Comparison of ENCODE assay signal across 19 cellular contexts in the genomic region with DNA sequence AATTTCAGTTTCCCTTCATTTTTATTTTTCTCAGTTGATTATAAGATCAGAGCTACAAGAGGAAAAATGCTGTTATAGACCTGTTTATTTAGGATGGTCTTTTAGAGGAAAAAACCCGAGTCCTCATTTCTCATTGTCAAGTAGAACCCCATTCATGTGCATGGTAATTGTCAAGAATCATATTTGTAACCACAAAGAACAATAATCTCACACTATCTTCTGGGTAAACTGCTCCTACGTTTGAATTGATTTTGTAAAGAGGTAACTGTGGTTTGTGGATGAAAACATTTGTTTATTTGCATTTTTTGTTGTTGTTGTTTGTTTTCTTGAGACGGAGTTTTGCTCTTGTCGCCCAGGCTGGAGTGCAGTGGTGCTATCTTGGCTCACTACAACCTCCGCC.
"Had no signal": no experiment of that assay in that cellular context is flagged by ENCODE, and none has a peak within 500 bp of the region (broad histone marks: within the 10 kb centered on the region; RNA-seq: fewer than 3 reads in every experiment).

No MANE protein-coding gene starts in this region.

- H3K4me3 ChIP-seq: body of pancreas, dorsolateral prefrontal cortex, lung, psoas muscle had no signal

- H3K9me3 ChIP-seq: body of pancreas, psoas muscle had no signal

- H3K36me3 Mint-ChIP-seq: activated naive CD8-positive, alpha-beta T cell treated with anti-CD3 and anti-CD28 coated beads, Interleukin-2, amount 10 ng/mL, durations not matched to agents 7 days and 5 days had no signal

- H3K27ac ChIP-seq: body of pancreas, dorsolateral prefrontal cortex, foreskin keratinocyte, psoas muscle had no signal

- H3K27me3 Mint-ChIP-seq: activated B cell treated with CpG ODN at 0.5 μM for 24 hours; activated naive CD8-positive, alpha-beta T cell treated with anti-CD3 and anti-CD28 coated beads, Interleukin-2, amount 10 ng/mL, durations not matched to agents 7 days and 5 days; type B pancreatic cell had no signal

- H3K4me1 ChIP-seq: foreskin keratinocyte had no signal

- H3K9me3 Mint-ChIP-seq: activated B cell treated with CpG ODN at 0.5 μM for 24 hours; activated naive CD8-positive, alpha-beta T cell treated with anti-CD3 and anti-CD28 coated beads, Interleukin-2, amount 10 ng/mL, durations not matched to agents 7 days and 5 days; activated T-helper 2 cell treated with anti-CD3 and anti-CD28 coated beads, Interferon-gamma antibody, Interleukin-2, Interleukin-4, amounts not matched to agents 10 μg/mL and 5 μg/mL and 100 μg/mL, durations not matched to agents 14 hours and 24 hours and 36 hours had no signal

- H3K4me3 Mint-ChIP-seq: activated B cell treated with CpG ODN at 0.5 μM for 24 hours; activated naive CD8-positive, alpha-beta T cell treated with anti-CD3 and anti-CD28 coated beads, Interleukin-2, amount 10 ng/mL, durations not matched to agents 7 days and 5 days; type B pancreatic cell had no signal

- H3K27ac Mint-ChIP-seq: activated B cell treated with CpG ODN at 0.5 μM for 24 hours; activated naive CD8-positive, alpha-beta T cell treated with anti-CD3 and anti-CD28 coated beads, Interleukin-2, amount 10 ng/mL, durations not matched to agents 7 days and 5 days; activated T-helper 2 cell treated with anti-CD3 and anti-CD28 coated beads, Interferon-gamma antibody, Interleukin-2, Interleukin-4, amounts not matched to agents 10 μg/mL and 5 μg/mL and 100 μg/mL, durations not matched to agents 14 hours and 24 hours and 36 hours; type B pancreatic cell had no signal

- DNase-seq: activated B cell treated with CpG ODN at 0.5 μM for 24 hours; activated CD4-positive, alpha-beta T cell treated with anti-CD3 and anti-CD28 coated beads for 4 hours; activated naive CD4-positive, alpha-beta T cell treated with Interleukin-2 at 50 U/mL for 16 hours; activated naive CD8-positive, alpha-beta T cell treated with anti-CD3 and anti-CD28 coated beads, Interleukin-2, amount 10 ng/mL, durations not matched to agents 7 days and 5 days; amygdala; body of pancreas; caudate nucleus; dorsolateral prefrontal cortex; foreskin keratinocyte; hippocampal formation; islet precursor cell; midbrain; psoas muscle; right cardiac atrium; stimulated activated CD4-positive, alpha-beta T cell treated with anti-CD3 and anti-CD28 coated beads, Interleukin-2, amount 100 ng/mL, for 24 hours; stimulated activated naive CD8-positive, alpha-beta T cell treated with anti-CD3 and anti-CD28 coated beads, Interleukin-15, Interleukin-2, amounts not matched to agents 100 U/mL and 50 U/mL, for 24 hours had no signal

- ATAC-seq: body of pancreas; foreskin keratinocyte; psoas muscle; right cardiac atrium; stimulated activated naive CD8-positive, alpha-beta T cell treated with anti-CD3 and anti-CD28 coated beads, Interleukin-15, Interleukin-2, amounts not matched to agents 100 U/mL and 50 U/mL, for 24 hours had no signal

- H3K27me3 ChIP-seq: body of pancreas, dorsolateral prefrontal cortex, foreskin keratinocyte had no signal
